21 cellular contexts compared by ENCODE assay signal in genomic region chr20:8425802-8426201, GRCh38.
"Had no signal": no experiment of that assay in that cellular context is flagged by ENCODE, and none has a peak within 500 bp of the region (broad histone marks: within the 10 kb centered on the region; RNA-seq: fewer than 3 reads in every experiment).

No MANE protein-coding gene starts in this region.

- H3K9me3 ChIP-seq: MG63, Peyer's patch, SK-N-SH had no signal

- H3K9me2 ChIP-seq: SK-N-SH had no signal

- H3K27ac ChIP-seq: HL-60, PC-9, Peyer's patch had no signal

- H3K9ac ChIP-seq: SK-N-SH had no signal

- H3K4me3 ChIP-seq: MG63, PC-9, Peyer's patch had no signal

- H2AFZ ChIP-seq: PC-9 had no signal

- DNase-seq: Karpas-422, KBM-7, MG63, NCI-H1092, NCI-H1105 treated with DMSO at 0.1 percent for 48 hours, NCI-H1417 treated with DMSO at 0.1 percent for 48 hours, NCI-H187, NCI-H2029, NCI-H2081 treated with DMSO at 0.1 percent for 48 hours, NCI-H2171, NCI-H226, NCI-H510A, NCI-H524 treated with DMSO at 0.1 percent for 48 hours, NCI-H774, OCI-M1, PC-9, Peyer's patch, SIG-M5, SK-N-SH had no signal

- H3K36me3 ChIP-seq: MG63, Peyer's patch had no signal

- ATAC-seq: Right ventricle myocardium inferior had no signal

- H3K4me1 ChIP-seq: Peyer's patch had no signal

- H3K4me2 ChIP-seq: PC-9, SK-N-SH had no signal

- H3K27me3 ChIP-seq: MG63, Peyer's patch had no signal
